In the genomic region with DNA sequence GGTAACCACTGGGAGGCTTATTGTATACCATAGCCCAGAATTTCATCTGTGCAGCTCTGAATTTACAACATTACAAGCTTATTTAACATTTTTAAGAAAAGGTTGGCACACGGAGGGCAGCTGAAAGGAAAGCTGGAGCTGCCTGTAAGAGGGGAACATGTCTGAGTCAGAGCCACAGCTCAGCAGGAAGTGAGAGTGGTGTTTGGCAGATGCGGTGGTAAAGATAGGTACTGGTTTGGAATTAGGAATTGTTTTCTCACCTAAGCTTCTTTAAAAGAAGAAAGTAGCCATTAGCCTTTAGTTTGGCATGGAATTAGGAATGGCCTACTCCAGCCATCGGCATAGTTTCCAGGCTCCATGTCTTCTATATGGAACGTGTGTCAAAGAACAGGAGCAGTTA, we compare ENCODE assay signal across 15 cellular contexts.
"Had no signal": no experiment of that assay in that cellular context is flagged by ENCODE, and none has a peak within 500 bp of the region (broad histone marks: within the 10 kb centered on the region; RNA-seq: fewer than 3 reads in every experiment).

No MANE protein-coding gene starts in this region.

- H3K36me3 ChIP-seq: ovary, upper lobe of right lung had no signal

- H3K27ac Mint-ChIP-seq: activated CD8-positive, alpha-beta T cell treated with anti-CD3 and anti-CD28 coated beads for 36 hours; activated T-cell treated with anti-CD3 and anti-CD28 coated beads, Interleukin-2, amount 50 U/mL, for 72 hours; memory B cell; stimulated activated naive CD8-positive, alpha-beta T cell treated with anti-CD3 and anti-CD28 coated beads, Interleukin-15, Interleukin-2, amounts not matched to agents 100 ng/mL and 50 ng/mL, for 24 hours had no signal

- H3K36me3 Mint-ChIP-seq: memory B cell had no signal

- DNase-seq: activated CD4-positive, alpha-beta T cell treated with anti-CD3 and anti-CD28 coated beads for 4 hours; activated CD8-positive, alpha-beta memory T cell treated with anti-CD3 and anti-CD28 coated beads, Interleukin-2, amount 50 U/mL, for 4 hours; activated CD8-positive, alpha-beta T cell treated with anti-CD3 and anti-CD28 coated beads for 36 hours; activated T-cell treated with anti-CD3 and anti-CD28 coated beads, Interleukin-2, amount 50 U/mL, for 72 hours; aorta; effector memory CD4-positive, alpha-beta T cell; hypothalamus; ovary; stimulated activated CD4-positive, alpha-beta T cell treated with anti-CD3 and anti-CD28 coated beads, Interleukin-4, amount 100 ng/mL, for 1 hour; stimulated activated CD8-positive, alpha-beta memory T cell treated with anti-CD3 and anti-CD28 coated beads, Interleukin-4, amount 100 ng/mL, for 48 hours; testis; upper lobe of right lung had no signal

- H3K4me3 Mint-ChIP-seq: activated CD8-positive, alpha-beta T cell treated with anti-CD3 and anti-CD28 coated beads for 36 hours; activated T-cell treated with anti-CD3 and anti-CD28 coated beads, Interleukin-2, amount 50 U/mL, for 72 hours; memory B cell; stimulated activated naive CD8-positive, alpha-beta T cell treated with anti-CD3 and anti-CD28 coated beads, Interleukin-15, Interleukin-2, amounts not matched to agents 100 ng/mL and 50 ng/mL, for 24 hours had no signal

- H3K4me3 ChIP-seq: coronary artery, ovary, testis, upper lobe of right lung had no signal

- H3K9me3 Mint-ChIP-seq: activated CD8-positive, alpha-beta T cell treated with anti-CD3 and anti-CD28 coated beads for 36 hours; activated T-cell treated with anti-CD3 and anti-CD28 coated beads, Interleukin-2, amount 50 U/mL, for 72 hours; memory B cell; stimulated activated naive CD8-positive, alpha-beta T cell treated with anti-CD3 and anti-CD28 coated beads, Interleukin-15, Interleukin-2, amounts not matched to agents 100 ng/mL and 50 ng/mL, for 24 hours had no signal

- H3K9me3 ChIP-seq: ovary, testis, upper lobe of right lung had no signal

- H3K27me3 ChIP-seq: ovary, testis, upper lobe of right lung had no signal

- H3K4me1 ChIP-seq: testis, upper lobe of right lung had no signal

- ATAC-seq: activated CD8-positive, alpha-beta T cell treated with anti-CD3 and anti-CD28 coated beads for 36 hours; activated T-cell treated with anti-CD3 and anti-CD28 coated beads, Interleukin-2, amount 50 U/mL, for 72 hours; upper lobe of right lung had no signal
